ENCODE assay signal across 12 cellular contexts in the genomic region with DNA sequence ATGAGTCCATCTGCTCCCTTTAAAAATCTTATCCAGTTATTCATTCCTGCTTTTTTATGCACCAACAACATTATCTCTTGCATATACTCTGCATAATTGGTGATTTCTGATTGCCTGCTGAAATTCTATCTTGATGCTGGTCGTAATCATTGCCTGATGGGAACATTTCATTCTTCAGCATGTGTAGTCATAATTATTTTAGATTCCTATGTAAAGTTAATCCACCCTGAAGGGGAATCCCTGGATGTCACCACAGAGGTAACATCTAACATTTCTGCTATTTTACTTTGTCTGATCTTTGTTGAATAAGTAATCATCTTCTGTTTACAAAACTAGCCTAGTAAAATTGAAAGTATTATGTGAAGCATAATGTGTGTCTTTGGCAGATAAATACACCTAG.
DNase-seq lines count a peak whose midpoint lies in the region; ATAC-seq and TF ChIP-seq lines count a peak whose summit lies in the region.
"Had no signal": no experiment of that assay in that cellular context is flagged by ENCODE, and none has a peak within 500 bp of the region (broad histone marks: within the 10 kb centered on the region; RNA-seq: fewer than 3 reads in every experiment).

No MANE protein-coding gene starts in this region.

- peaks cover 0 to 17% of the 10 kb centered on the region in 2 experiments; a peak in 2 of 4 replicates for H3K79me1 ChIP-seq in IMR-90 (ENCODE audit: low read depth in 1 of 2, low read length in 2 of 2)
- no peaks in the 10 kb centered on the region for H3K79me1 ChIP-seq in mesenchymal stem cell (replicated peaks; ENCODE audit: low read length, poor library complexity, severe bottlenecking)

- H2BK20ac ChIP-seq in IMR-90 (ENCODE audit: low read depth, low read length), result peak overlapping the region; percentile 53; the same call in 1 of the 2 replicates

- no peaks in the 10 kb centered on the region for H4K20me1 ChIP-seq in IMR-90 (ENCODE audit: insufficient read depth, low read length)

- H3K36me3 ChIP-seq in IMR-90 (ENCODE audit: control insufficient read depth, insufficient read depth, low read length) (no peaks in the 10 kb centered on the region), mesenchymal stem cell (ENCODE audit: control insufficient read depth in 1 of 2, insufficient read depth in 2 of 2, low read depth in 1 of 2, low read length in 2 of 2) (no peaks in the 10 kb centered on the region), stomach (no peaks in the 10 kb centered on the region)

- in situ Hi-C loops in IMR-90 (cut with MboI; ENCODE audit: low sequenced_read_pairs), result loop anchor here (5.0 kb wide), 1 partner anchor 97 kb away; no protein-coding TSS in a partner anchor

- CTCF ChIA-PET in IMR-90 (lab: Yijun Ruan, JAX), result no interaction called here

- ATAC-seq in GM18867 (IDR thresholded peaks at IDR 0.05; ENCODE audit: unreplicated experiment) (peak; percentile 24), IMR-90 (ENCODE audit: low read depth) (no peak), HG02610 (IDR thresholded peaks at IDR 0.05; ENCODE audit: unreplicated experiment) (no peak), HG02981 (IDR thresholded peaks at IDR 0.05; ENCODE audit: unreplicated experiment) (no peak)
- ATAC-seq: CD8-positive, alpha-beta T cell had no signal

- H2BK12ac ChIP-seq in mesenchymal stem cell (ENCODE audit: low read length in 2 of 2), result no peak overlapping the region

- H2BK15ac ChIP-seq in IMR-90 (ENCODE audit: low read depth, low read length) (peak overlapping the region; percentile 56; the same call in 1 of the 3 replicates), mesenchymal stem cell (ENCODE audit: low read depth, poor library complexity, severe bottlenecking) (no peak overlapping the region)

- H2AK9ac ChIP-seq in IMR-90 (replicated peaks; ENCODE audit: low read depth, low read length, poor library complexity), result no peak overlapping the region

- TF ChIP-seq CTCF in IMR-90 (conservative IDR thresholded peaks at IDR 0.05; ENCODE audit: low read depth, low read length) (no peak), epithelial cell of esophagus (IDR thresholded peaks at IDR 0.05; ENCODE audit: insufficient read depth, low read depth, low read length, missing control alignments) (no peak), stomach (IDR thresholded peaks at IDR 0.05) (no peak)

- H3K27ac ChIP-seq in IMR-90 (ENCODE audit: insufficient read depth, low read length) (no peak overlapping the region), mesenchymal stem cell (ENCODE audit: low read length, poor library complexity, severe bottlenecking) (no peak overlapping the region), stomach (no peak overlapping the region)

- H4K5ac ChIP-seq in IMR-90 (ENCODE audit: low read depth, low read length), result peak overlapping the region; percentile 28; the same call in 1 of the 2 replicates

- no peak overlapping the region for H3K4me3 ChIP-seq in IMR-90 (ENCODE audit: insufficient read depth, low read depth, low read length)
- H3K4me3 ChIP-seq in epithelial cell of esophagus (ENCODE audit: low read length), result no peak overlapping the region
- H3K4me3 ChIP-seq in mesenchymal stem cell (ENCODE audit: insufficient read depth in 1 of 2, low read depth in 1 of 2, low read length in 2 of 2), result no peak overlapping the region
- H3K4me3 ChIP-seq in stomach, result no peak overlapping the region

- no peak overlapping the region for H3K4ac ChIP-seq in IMR-90 (ENCODE audit: low read depth, low read length)
- H3K4ac ChIP-seq in mesenchymal stem cell (ENCODE audit: low read depth in 1 of 2, low read length in 2 of 2), result no peak overlapping the region

- H2BK5ac ChIP-seq in IMR-90 (ENCODE audit: low read depth, low read length, poor library complexity, severe bottlenecking), result no peak overlapping the region
- no peak overlapping the region for H2BK5ac ChIP-seq in mesenchymal stem cell (ENCODE audit: low read depth, low read length, poor library complexity, severe bottlenecking)

- H3K9ac ChIP-seq in IMR-90 (ENCODE audit: low read depth, low read length), result no peak overlapping the region
- H3K9ac ChIP-seq in mesenchymal stem cell (ENCODE audit: low read length), result peak overlapping the region; percentile 6

- dilution Hi-C loops in IMR-90 (cut with HindIII; ENCODE audit: low sequenced_read_pairs, unreplicated experiment), result no loop called here

- H2BK120ac ChIP-seq in IMR-90 (ENCODE audit: low read depth, low read length) (0 out of 2 replicates have a peak overlapping the region, but pooled peaks have one; percentile 33), mesenchymal stem cell (ENCODE audit: low read depth, low read length) (no peak overlapping the region)

- H3K56ac ChIP-seq in IMR-90 (ENCODE audit: extremely low read depth, insufficient read depth, low read length), result no peak overlapping the region

- peak overlapping the region; percentile 86 for H2AK5ac ChIP-seq in IMR-90 (ENCODE audit: low read depth, low read length)
- H2AK5ac ChIP-seq in mesenchymal stem cell (ENCODE audit: low read length, severe bottlenecking), result no peak overlapping the region

- no peak for TF ChIP-seq EP300 in stomach (IDR thresholded peaks at IDR 0.05)

- peaks cover 23% of the 10 kb centered on the region for H3K4me1 ChIP-seq in IMR-90 (ENCODE audit: control insufficient read depth, insufficient read depth, low read length)
- H3K4me1 ChIP-seq in mesenchymal stem cell (ENCODE audit: control insufficient read depth, insufficient read depth, low read depth, low read length), result peaks cover 3% of the 10 kb centered on the region
- H3K4me1 ChIP-seq in stomach, result no peaks in the 10 kb centered on the region

- WGBS in IMR-90 (ENCODE audit: extremely low coverage in 2 of 2, insufficient read length in 1 of 2), 2 experiments, result no CpG with 5 or more reads among the region's 1 CpG
- no CpG with 5 or more reads among the region's 1 CpG for WGBS in mesenchymal stem cell
- WGBS in stomach, 5 donors, result 67 to 80% (median 74%) methylated on average over 1 of the region's 1 CpG

- no peak for TF ChIP-seq POLR2A in IMR-90 (IDR thresholded peaks at IDR 0.05; ENCODE audit: low read depth, low read length)
- no peak for TF ChIP-seq POLR2A in stomach (IDR thresholded peaks at IDR 0.05)

- H4K91ac ChIP-seq in IMR-90 (ENCODE audit: insufficient read depth, low read depth, low read length) (peak overlapping the region; percentile 55; the same call in 1 of the 2 replicates), mesenchymal stem cell (ENCODE audit: low read length) (no peak overlapping the region)

- H3K9me3 ChIP-seq in IMR-90 (ENCODE audit: control insufficient read depth, insufficient read depth, low read length) (no peaks in the 10 kb centered on the region), mesenchymal stem cell (ENCODE audit: control insufficient read depth, low read length) (no peaks in the 10 kb centered on the region), stomach (no peaks in the 10 kb centered on the region)

- intact Hi-C loops in IMR-90 (cut with micrococcal nuclease), result no loop called here
- intact Hi-C loops in stomach (cut with DNase I; ENCODE audit: low total_unique reads), result no loop called here

- H4K8ac ChIP-seq in IMR-90 (ENCODE audit: low read depth in 2 of 2, low read length in 2 of 2), result no peak overlapping the region
- H4K8ac ChIP-seq in mesenchymal stem cell (ENCODE audit: low read length), result no peak overlapping the region

- H3K4me2 ChIP-seq in IMR-90 (ENCODE audit: low read depth, low read length) (no peak overlapping the region), mesenchymal stem cell (ENCODE audit: low read length, poor library complexity, severe bottlenecking) (no peak overlapping the region)

- H2AFZ ChIP-seq in IMR-90 (replicated peaks; ENCODE audit: low read length, poor library complexity) (no peak overlapping the region), mesenchymal stem cell (ENCODE audit: low read depth, low read length) (no peak overlapping the region)

- 0 out of 2 replicates have a peak, but pooled peaks cover 6% of the 10 kb centered on the region for H3K9me1 ChIP-seq in IMR-90 (ENCODE audit: insufficient read depth, low read length)

- H3K14ac ChIP-seq in IMR-90 (replicated peaks; ENCODE audit: low read depth, low read length), result no peak overlapping the region
- no peak overlapping the region for H3K14ac ChIP-seq in mesenchymal stem cell (ENCODE audit: low read length in 2 of 2)

- H3K18ac ChIP-seq in IMR-90 (ENCODE audit: low read depth, low read length) (peak overlapping the region; percentile 74; the same call in 1 of the 2 replicates), mesenchymal stem cell (ENCODE audit: low read depth in 1 of 2, low read length in 2 of 2) (no peak overlapping the region)

- no TSS peak for BruUV-seq in IMR-90 (replicated peaks; lab: Mats Ljungman, UMichigan)

- POLR2A ChIA-PET in IMR-90 (lab: Charles Lee; ENCODE audit: unreplicated experiment), result interaction anchor here (0.5 kb wide), 1 partner anchor 105 kb away, joined by 3 read pairs; no protein-coding TSS in a partner anchor

- DNase-seq in IMR-90, result peak; percentile 61
- DNase-seq in epithelial cell of esophagus (ENCODE audit: low read depth), result peak; percentile 35
- no peak for DNase-seq in mesenchymal stem cell
- no peak for DNase-seq in stomach
- DNase-seq: CD8-positive, alpha-beta T cell; COR-L47; DMS53; GF-D8; HCEC 1CT had no signal

- no peaks in the 10 kb centered on the region for H3K27me3 ChIP-seq in IMR-90 (ENCODE audit: control insufficient read depth, insufficient read depth, low read length)
- no peaks in the 10 kb centered on the region for H3K27me3 ChIP-seq in mesenchymal stem cell (ENCODE audit: control insufficient read depth in 1 of 2, insufficient read depth in 1 of 2, low read length in 2 of 2)
- no peaks in the 10 kb centered on the region for H3K27me3 ChIP-seq in stomach

- TF ChIP-seq RAD21 in IMR-90 (IDR thresholded peaks at IDR 0.05; ENCODE audit: low read length), result no peak

- H3K23ac ChIP-seq in IMR-90 (ENCODE audit: low read depth, low read length), result no peak overlapping the region
- H3K23ac ChIP-seq in mesenchymal stem cell (ENCODE audit: low read length in 2 of 2), result no peak overlapping the region

TF ChIP-seq in IMR-90, 13 proteins besides CTCF, POLR2A, EP300 and RAD21 (continues in another document):
- TF ChIP-seq FOS (IDR thresholded peaks at IDR 0.05; ENCODE audit: low read depth, low read length), result no peak
- TF ChIP-seq SMC3 (IDR thresholded peaks at IDR 0.05; ENCODE audit: low read depth, low read length), result no peak
- peak; percentile 29; the same call in 1 of the 2 replicates for TF ChIP-seq CEBPB (IDR thresholded peaks at IDR 0.05; ENCODE audit: low read depth, low read length)
- TF ChIP-seq MXI1 (IDR thresholded peaks at IDR 0.05; ENCODE audit: borderline replicate concordance, low read depth, low read length), result no peak
- TF ChIP-seq RCOR1 (IDR thresholded peaks at IDR 0.05; ENCODE audit: insufficient replicate concordance, low read length), result no peak
- no peak for TF ChIP-seq MAFK (IDR thresholded peaks at IDR 0.05; ENCODE audit: low read depth, low read length)

Comparison
In these comparisons a context has a peak if more than half of its experiments do, and no peak if none do; other contexts are left out.
1. DNase-seq: peak in IMR-90 (single experiment) and epithelial cell of esophagus (single experiment); none in mesenchymal stem cell (single experiment) and stomach (single experiment).